Comparison of ENCODE assay signal across 9 cellular contexts in the genomic region with DNA sequence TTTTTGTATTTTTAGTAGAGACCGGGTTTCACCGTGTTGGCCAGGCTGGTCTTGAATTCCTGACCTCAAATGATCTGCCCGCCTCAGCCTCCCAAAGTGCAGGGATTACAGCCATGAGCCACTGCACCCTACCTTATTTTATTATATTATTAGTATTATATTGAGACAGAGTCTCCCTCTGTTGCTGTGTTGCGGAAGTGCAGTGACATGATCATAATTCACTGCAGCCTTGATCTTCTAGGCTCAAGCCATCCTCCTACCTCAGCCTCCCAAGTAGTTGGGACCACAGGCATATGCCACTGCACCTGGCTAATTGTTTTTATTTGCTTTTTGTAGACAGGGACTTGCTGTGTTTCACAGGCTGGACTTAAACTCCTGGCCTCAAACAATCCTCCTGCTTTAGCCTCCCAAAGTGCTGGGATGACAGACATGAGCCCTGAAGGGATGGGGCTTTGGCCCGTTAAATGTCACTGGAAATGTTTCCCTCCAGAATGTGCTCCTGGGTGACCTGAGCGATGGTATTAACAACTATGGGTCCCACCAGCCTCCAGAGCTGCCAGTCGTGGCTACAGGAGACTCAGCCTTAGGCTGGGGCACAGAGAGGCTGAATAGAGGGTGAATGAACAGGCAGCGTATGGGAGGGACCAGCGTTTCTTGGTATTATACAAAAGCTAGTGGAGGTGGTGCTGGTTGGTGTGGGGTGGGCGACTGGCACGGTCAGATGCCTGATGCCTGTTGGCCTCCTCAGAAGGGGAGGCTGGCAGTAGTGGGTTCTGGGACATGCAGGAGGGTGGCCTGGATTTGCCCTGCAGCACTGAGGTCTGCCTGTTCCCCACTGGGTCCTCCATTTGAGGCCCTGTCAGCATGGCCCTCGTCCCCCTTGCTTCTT. TPM values are rescaled to one million over a fixed set of nuclear protein-coding genes. Genes with fewer than 3 reads are reported as not detected.
DNase-seq lines count a peak whose midpoint lies in the region; ATAC-seq and TF ChIP-seq lines count a peak whose summit lies in the region.
"Had no signal": no experiment of that assay in that cellular context is flagged by ENCODE, and none has a peak within 500 bp of the region (broad histone marks: within the 10 kb centered on the region; RNA-seq: fewer than 3 reads in every experiment).

No MANE protein-coding gene starts in this region.

- H3K27me3 Mint-ChIP-seq in Caco-2 (ENCODE audit: insufficient read depth, unreplicated experiment): no peaks in the 10 kb centered on the region

- peak; percentile 18 to 37 for TF ChIP-seq CTCF in Caco-2 (IDR thresholded peaks at IDR 0.05; ENCODE audit: insufficient read depth in 1 of 2, low read depth in 1 of 2, low read length in 1 of 2, severe bottlenecking in 1 of 2, unreplicated experiment in 1 of 2)
- TF ChIP-seq CTCF in astrocyte of the spinal cord (IDR thresholded peaks at IDR 0.05; ENCODE audit: low read depth, low read length): peak; percentile 42
- peak; percentile 12 for TF ChIP-seq CTCF in lower lobe of right lung (IDR thresholded peaks at IDR 0.05)

- POLR2A ChIA-PET in Caco-2 (lab: Charles Lee) (interaction anchor here (0.6 kb wide), 1 partner anchor 51 kb away, joined by 4 read pairs; no protein-coding TSS in a partner anchor), HEK293T (lab: Yijun Ruan, JAX) (no interaction called here)

- no peak overlapping the region for H3K27ac Mint-ChIP-seq in Caco-2 (ENCODE audit: unreplicated experiment)

- DNase-seq in Caco-2: peak in 1 of 2 experiments; percentile 24
- DNase-seq in HEK293T (ENCODE audit: extremely low spot score): no peak
- DNase-seq in astrocyte of the spinal cord (ENCODE audit: low read depth, low spot score): no peak
- no peak for DNase-seq in lower lobe of right lung
- no peak for DNase-seq in ecto neural progenitor cell (ENCODE audit: low spot score)
- DNase-seq in activated CD4-positive, alpha-beta T cell treated with anti-CD3 and anti-CD28 coated beads for 4 hours: no peak
- DNase-seq: NCI-H187 treated with DMSO at 0.1 percent for 48 hours had no signal

- H3K36me3 ChIP-seq in Caco-2 (ENCODE audit: control insufficient read depth, insufficient read depth, low read length) (no peaks in the 10 kb centered on the region; the same call in 1 of the 2 replicates), lower lobe of right lung (peaks cover 25% of the 10 kb centered on the region)

- H3K9me3 Mint-ChIP-seq in Caco-2 (ENCODE audit: unreplicated experiment): no peaks in the 10 kb centered on the region

- H3K4me1 ChIP-seq in Caco-2 (no peaks in the 10 kb centered on the region), lower lobe of right lung (peaks cover 18% of the 10 kb centered on the region)

- ATAC-seq in lower lobe of right lung (no peak), HG03520 (IDR thresholded peaks at IDR 0.05; ENCODE audit: unreplicated experiment) (no peak)

- no TSS peak for BruUV-seq in Caco-2 (replicated peaks; lab: Mats Ljungman, UMichigan)

- intact Hi-C loops in Caco-2 (cut with micrococcal nuclease; ENCODE audit: unreplicated experiment) (no loop called here), lower lobe of right lung (cut with DNase I) (no loop called here)

- H3K27ac ChIP-seq in lower lobe of right lung: no peak overlapping the region
- H3K27ac ChIP-seq: tibial artery had no signal

- H3K27me3 ChIP-seq in Caco-2 (replicated peaks; ENCODE audit: control insufficient read depth, insufficient read depth, low read length): no peaks in the 10 kb centered on the region
- H3K27me3 ChIP-seq in lower lobe of right lung (ENCODE audit: low read depth): no peaks in the 10 kb centered on the region
- H3K27me3 ChIP-seq: tibial artery had no signal

- H3K4me1 Mint-ChIP-seq in Caco-2 (ENCODE audit: low read depth, unreplicated experiment): no peaks in the 10 kb centered on the region

- no peak overlapping the region for H3K4me3 Mint-ChIP-seq in Caco-2 (ENCODE audit: unreplicated experiment)

- in situ Hi-C loops in astrocyte of the spinal cord (cut with HindIII; ENCODE audit: low sequenced_read_pairs): no loop called here

- H3K4me3 ChIP-seq in Caco-2 (ENCODE audit: low read depth, low read length): no peak overlapping the region
- H3K4me3 ChIP-seq in astrocyte of the spinal cord (ENCODE audit: low read depth, low read length): no peak overlapping the region
- H3K4me3 ChIP-seq in lower lobe of right lung: no peak overlapping the region
- H3K4me3 ChIP-seq: tibial artery had no signal

- H3K9me3 ChIP-seq in Caco-2 (no peaks in the 10 kb centered on the region), lower lobe of right lung (no peaks in the 10 kb centered on the region)
- H3K9me3 ChIP-seq: tibial artery had no signal

- CTCF ChIA-PET in Caco-2 (lab: Charles Lee) (interaction anchor here (0.8 kb wide), 1 partner anchor 57 kb away, joined by 3 read pairs; no protein-coding TSS in a partner anchor), HEK293T (lab: Yijun Ruan, JAX) (no interaction called here)

- H3K36me3 Mint-ChIP-seq in Caco-2 (ENCODE audit: insufficient read depth, unreplicated experiment): peaks cover 8% of the 10 kb centered on the region

TF ChIP-seq in HEK293T, 16 proteins besides CTCF, POLR2A, EP300 and RAD21:
- TF ChIP-seq, protein P1, sequence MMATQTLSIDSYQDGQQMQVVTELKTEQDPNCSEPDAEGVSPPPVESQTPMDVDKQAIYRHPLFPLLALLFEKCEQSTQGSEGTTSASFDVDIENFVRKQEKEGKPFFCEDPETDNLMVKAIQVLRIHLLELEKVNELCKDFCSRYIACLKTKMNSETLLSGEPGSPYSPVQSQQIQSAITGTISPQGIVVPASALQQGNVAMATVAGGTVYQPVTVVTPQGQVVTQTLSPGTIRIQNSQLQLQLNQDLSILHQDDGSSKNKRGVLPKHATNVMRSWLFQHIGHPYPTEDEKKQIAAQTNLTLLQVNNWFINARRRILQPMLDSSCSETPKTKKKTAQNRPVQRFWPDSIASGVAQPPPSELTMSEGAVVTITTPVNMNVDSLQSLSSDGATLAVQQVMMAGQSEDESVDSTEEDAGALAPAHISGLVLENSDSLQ (IDR thresholded peaks at IDR 0.05): peak; percentile 38; the same call in 1 of the 2 replicates
- no peak for TF ChIP-seq ZNF384 (IDR thresholded peaks at IDR 0.05)

RNA-seq across cellular contexts. Expression of a gene that starts 7.3 kb away (rescaled TPM):
- total RNA-seq in Caco-2 (2022) (23.9 and 26.6 TPM in 2 replicates), lower lobe of right lung (45.1 TPM)

RNA-seq across cellular contexts. Expression of a gene that starts 11.6 kb away (rescaled TPM):
- total RNA-seq in Caco-2 (2022): 9.8 and 12.0 TPM in 2 replicates
- 16.8 TPM for total RNA-seq in lower lobe of right lung

RNA-seq across cellular contexts. Expression of a gene that starts 51.8 kb away (rescaled TPM):
- total RNA-seq in Caco-2 (2022) (53.1 and 60.0 TPM in 2 replicates), lower lobe of right lung (29.5 TPM)
